9 cellular contexts compared by ENCODE assay signal in genomic region chr2:131528981-131529863, GRCh38. TPM values are rescaled to one million over a fixed set of nuclear protein-coding genes. Genes with fewer than 3 reads are reported as not detected.
DNase-seq lines count a peak whose midpoint lies in the region; ATAC-seq, FAIRE-seq and TF ChIP-seq lines count a peak whose summit lies in the region.
"Not testable (repeated sequence)": the region's sequence is repeated elsewhere in the genome, so short reads cannot be mapped to it uniquely, and the experiment has no call there.
"Had no signal": no experiment of that assay in that cellular context is flagged by ENCODE, and none has a peak within 500 bp of the region (broad histone marks: within the 10 kb centered on the region; RNA-seq: fewer than 3 reads in every experiment).

No MANE protein-coding gene starts in this region.

- TF ChIP-seq RAD21 in H1 (IDR thresholded peaks at IDR 0.05 in 1 of 2, conservative IDR thresholded peaks at IDR 0.05 in 1 of 2; ENCODE audit: low read depth in 2 of 2, low read length in 2 of 2), result not testable (repeated sequence)

- not testable (repeated sequence) for H3K23me2 ChIP-seq in H1 (ENCODE audit: low read depth, low read length)

- peak overlapping the region in 2 of 4 experiments; percentile 42 to 58; a peak in 4 of 8 replicates for H3K4me3 ChIP-seq in H1 (ENCODE audit: extremely low read depth in 1 of 4, insufficient read depth in 2 of 4, low read depth in 3 of 4, low read length in 4 of 4)
- peak overlapping the region; percentile 29 for H3K4me3 ChIP-seq in mesodermal cell (ENCODE audit: extremely low read depth, insufficient read depth, low read length, poor library complexity, severe bottlenecking)

- H2BK20ac ChIP-seq in H1 (ENCODE audit: low read length), result not testable (repeated sequence)

- not testable (repeated sequence) for H2BK5ac ChIP-seq in H1 (ENCODE audit: low read depth, low read length)

- intact Hi-C loops in activated CD4-positive, alpha-beta memory T cell treated with anti-CD3 and anti-CD28 coated beads for 36 hours (cut with micrococcal nuclease), result not testable (repeated sequence)

- peak overlapping the region; percentile 51 to 78 for H3K4me2 ChIP-seq in H1 (ENCODE audit: insufficient read depth in 1 of 2, low read depth in 2 of 2, low read length in 2 of 2)

- not testable (repeated sequence) for H3K79me2 ChIP-seq in H1 (ENCODE audit: control insufficient read depth in 1 of 2, insufficient read depth in 2 of 2, low read length in 2 of 2)

- H4K5ac ChIP-seq in H1 (ENCODE audit: insufficient read length, low read depth, low read length), result not testable (repeated sequence)

- H3K4me3 Mint-ChIP-seq in activated CD4-positive, alpha-beta memory T cell treated with anti-CD3 and anti-CD28 coated beads for 36 hours, result peak overlapping the region; percentile 20
- peak overlapping the region; percentile 62 for H3K4me3 Mint-ChIP-seq in stimulated activated naive CD8-positive, alpha-beta T cell treated with anti-CD3 and anti-CD28 coated beads, Interleukin-15, Interleukin-2, amounts not matched to agents 100 ng/mL and 50 ng/mL, for 24 hours

- TF ChIP-seq CTCF in GM10266 (IDR thresholded peaks at IDR 0.05; ENCODE audit: control insufficient read depth, insufficient read depth, low read depth, missing control alignments); H1 (IDR thresholded peaks at IDR 0.05; ENCODE audit: control extremely low read depth in 1 of 3, insufficient read depth in 1 of 3, low read depth in 1 of 3, low read length in 3 of 3): not testable (repeated sequence)

- not testable (repeated sequence) for FAIRE-seq in H1 (lab: Jason Lieb, UNC)

- POLR2A ChIA-PET in activated CD4-positive, alpha-beta memory T cell treated with anti-CD3 and anti-CD28 coated beads for 36 hours (lab: Charles Lee), result interaction anchor here (1.5 kb wide), 1 partner anchor 36 kb away, joined by 5 read pairs; no protein-coding TSS in a partner anchor
- POLR2A ChIA-PET in H1 (lab: Charles Lee; ENCODE audit: partially characterized antibody), result not testable (repeated sequence)

- not testable (repeated sequence) for H4K8ac ChIP-seq in H1 (ENCODE audit: extremely low read depth, insufficient read depth, low read length)

- H3K4me1 ChIP-seq in H1 (replicated peaks in 1 of 4; ENCODE audit: control insufficient read depth in 3 of 4, insufficient read depth in 4 of 4, low read length in 3 of 4); mesodermal cell (ENCODE audit: control insufficient read depth, insufficient read depth, low read length, poor library complexity, severe bottlenecking): not testable (repeated sequence)

- not testable (repeated sequence) for H3K9ac ChIP-seq in H1 (replicated peaks in 1 of 4; ENCODE audit: extremely low read depth in 1 of 4, low read depth in 3 of 4, low read length in 3 of 4)

- not testable (repeated sequence) for H2BK15ac ChIP-seq in H1 (ENCODE audit: low read length)

- H2AFZ ChIP-seq in H1 (ENCODE audit: low read length), result not testable (repeated sequence)

- H3K4me1 Mint-ChIP-seq in activated CD4-positive, alpha-beta memory T cell treated with anti-CD3 and anti-CD28 coated beads for 36 hours (ENCODE audit: low read depth), result peaks cover 12% of the 10 kb centered on the region
- peaks cover 14% of the 10 kb centered on the region for H3K4me1 Mint-ChIP-seq in stimulated activated naive CD8-positive, alpha-beta T cell treated with anti-CD3 and anti-CD28 coated beads, Interleukin-15, Interleukin-2, amounts not matched to agents 100 ng/mL and 50 ng/mL, for 24 hours (ENCODE audit: low read depth)

- DNase-seq in GM10266 (ENCODE audit: extremely low spot score) (peak; percentile 44), H1 (ENCODE audit: low read depth in 1 of 2, low spot score in 2 of 2) (peak in 1 of 2 experiments; percentile 58)
- DNase-seq in activated CD4-positive, alpha-beta memory T cell treated with anti-CD3 and anti-CD28 coated beads for 36 hours, result not testable (repeated sequence)

- not testable (repeated sequence) for H3K56ac ChIP-seq in H1 (replicated peaks; ENCODE audit: insufficient read length, low read depth, low read length)

- H3K9me3 ChIP-seq in H1 (ENCODE audit: insufficient read depth in 2 of 2, low read depth in 1 of 2, low read length in 1 of 2); mesodermal cell (ENCODE audit: control insufficient read depth, low read length): not testable (repeated sequence)

- not testable (repeated sequence) for H3K36me3 ChIP-seq in H1 (ENCODE audit: control insufficient read depth in 2 of 4, insufficient read depth in 4 of 4, low read length in 3 of 4); mesodermal cell (ENCODE audit: control insufficient read depth, insufficient read depth, low read length)

- H3K18ac ChIP-seq in H1 (ENCODE audit: extremely low read depth, low read length), result not testable (repeated sequence)

- not testable (repeated sequence) for H3K23ac ChIP-seq in H1 (ENCODE audit: insufficient read length)

- not testable (repeated sequence) for H3K27me3 Mint-ChIP-seq in activated CD4-positive, alpha-beta memory T cell treated with anti-CD3 and anti-CD28 coated beads for 36 hours; stimulated activated naive CD8-positive, alpha-beta T cell treated with anti-CD3 and anti-CD28 coated beads, Interleukin-15, Interleukin-2, amounts not matched to agents 100 ng/mL and 50 ng/mL, for 24 hours

- H3K4ac ChIP-seq in H1 (replicated peaks; ENCODE audit: insufficient read length, low read depth, low read length), result not testable (repeated sequence)

- peak overlapping the region; percentile 18 for H3K27ac Mint-ChIP-seq in activated CD4-positive, alpha-beta memory T cell treated with anti-CD3 and anti-CD28 coated beads for 36 hours
- H3K27ac Mint-ChIP-seq in stimulated activated naive CD8-positive, alpha-beta T cell treated with anti-CD3 and anti-CD28 coated beads, Interleukin-15, Interleukin-2, amounts not matched to agents 100 ng/mL and 50 ng/mL, for 24 hours, result peak overlapping the region; percentile 49

- not testable (repeated sequence) for H3K27ac ChIP-seq in H1 (ENCODE audit: low read depth, low read length); mesodermal cell (ENCODE audit: low read depth, low read length, severe bottlenecking)

- not testable (repeated sequence) for TF ChIP-seq EP300 in H1 (IDR thresholded peaks at IDR 0.05; ENCODE audit: borderline replicate concordance in 1 of 2, low read depth in 2 of 2, low read length in 2 of 2)

- not testable (repeated sequence) for H4K20me1 ChIP-seq in H1 (replicated peaks in 1 of 2; ENCODE audit: control insufficient read depth in 1 of 2, insufficient read depth in 2 of 2, low read length in 2 of 2)

- H4K91ac ChIP-seq in H1 (replicated peaks; ENCODE audit: insufficient read length, low read length), result not testable (repeated sequence)

- H3K79me1 ChIP-seq in H1 (ENCODE audit: low read depth, low read length), result not testable (repeated sequence)

- not testable (repeated sequence) for TF ChIP-seq POLR2A in H1 (IDR thresholded peaks at IDR 0.05; ENCODE audit: control extremely low read depth in 1 of 2, low read depth in 2 of 2, low read length in 2 of 2)

- H3K14ac ChIP-seq in H1 (ENCODE audit: insufficient read length), result not testable (repeated sequence)

- H2AK5ac ChIP-seq in H1 (ENCODE audit: low read depth, low read length), result not testable (repeated sequence)

- not testable (repeated sequence) for H3K36me3 Mint-ChIP-seq in activated CD4-positive, alpha-beta memory T cell treated with anti-CD3 and anti-CD28 coated beads for 36 hours; stimulated activated naive CD8-positive, alpha-beta T cell treated with anti-CD3 and anti-CD28 coated beads, Interleukin-15, Interleukin-2, amounts not matched to agents 100 ng/mL and 50 ng/mL, for 24 hours (ENCODE audit: low read depth)

- ATAC-seq in GM19452 (IDR thresholded peaks at IDR 0.05; ENCODE audit: unreplicated experiment) (peak; percentile 62), HG02798 (IDR thresholded peaks at IDR 0.05; ENCODE audit: poor library complexity, unreplicated experiment) (peak; percentile 68), HG03558 (IDR thresholded peaks at IDR 0.05; ENCODE audit: extremely low read depth, unreplicated experiment) (peak; percentile 52)

- H2BK12ac ChIP-seq in H1 (ENCODE audit: low read depth, low read length), result not testable (repeated sequence)

- not testable (repeated sequence) for H3K9me3 Mint-ChIP-seq in activated CD4-positive, alpha-beta memory T cell treated with anti-CD3 and anti-CD28 coated beads for 36 hours; stimulated activated naive CD8-positive, alpha-beta T cell treated with anti-CD3 and anti-CD28 coated beads, Interleukin-15, Interleukin-2, amounts not matched to agents 100 ng/mL and 50 ng/mL, for 24 hours

- not testable (repeated sequence) for H3K27me3 ChIP-seq in H1 (replicated peaks in 1 of 4; ENCODE audit: control insufficient read depth in 3 of 4, extremely low read depth in 1 of 4, insufficient read depth in 3 of 4, low read length in 3 of 4)

- CTCF ChIA-PET in activated CD4-positive, alpha-beta memory T cell treated with anti-CD3 and anti-CD28 coated beads for 36 hours (lab: Charles Lee), result interaction anchor here (0.6 to 0.7 kb wide), 2 partner anchors 119 to 1348 kb away, joined by 3 to 4 read pairs; partner anchors contain the start of gene SMPD4
- CTCF ChIA-PET in H1 (lab: Charles Lee; ENCODE audit: partially characterized antibody), result not testable (repeated sequence)

- 76% methylated on average over 18 of the region's 26 CpGs; no CpG with 5 or more reads in 1 of the 2 experiments for WGBS in H1 (ENCODE audit: extremely low coverage in 1 of 2, insufficient coverage in 1 of 2, insufficient read length in 1 of 2, insufficient replicate concordance in 2 of 2, low coverage in 1 of 2, low lambda C conversion rate in 2 of 2, missing lambda C conversion rate in 1 of 2), 2 experiments
- 84% methylated on average over 15 to 20 of the region's 26 CpGs for WGBS in mesodermal cell (ENCODE audit: insufficient coverage in 2 of 2), 2 experiments

- H2BK120ac ChIP-seq in H1 (replicated peaks; ENCODE audit: low read depth, low read length), result not testable (repeated sequence)

RNA-seq across cellular contexts. Expression of gene CCDC74A, which starts 1.5 kb away (rescaled TPM):
- 1 to 10 TPM; 5.5 to 7.0 TPM for total RNA-seq in activated CD4-positive, alpha-beta memory T cell treated with anti-CD3 and anti-CD28 coated beads for 36 hours
- total RNA-seq in H1 (2021; fragmentation: NEBNext Ultra II Directional; extraction: Animal tissue kit (Norgen Biotek cat#: 25700)), result 14.9 and 18.1 TPM in 2 replicates
- polyA plus RNA-seq in H1 (2011; rRNA removed), result 21.0 and 23.8 TPM in 2 replicates
- 26.9 TPM for polyA plus RNA-seq in H1 (2011; cell fraction: cytosol; rRNA removed)
- 89.2 TPM for polyA plus RNA-seq in H1 (2011; cell fraction: nucleus; rRNA removed)
- 13.5 to 22.4 TPM (median 19.7 TPM) in 4 replicates for polyA plus RNA-seq in H1 (2012, experiment 1 of 2)
- 14.3 TPM for polyA plus RNA-seq in H1 (2012, experiment 2 of 2)
- 16.2 TPM for polyA plus RNA-seq in H1 (2013, experiment 1 of 2)
- polyA plus RNA-seq in H1 (2013, experiment 2 of 2), result 17.2 TPM
- polyA minus RNA-seq in H1 (2011; rRNA and poly(A)+ RNA removed), result 6.1 and 7.0 TPM in 2 replicates
- polyA minus RNA-seq in H1 (2011; cell fraction: cytosol; rRNA and poly(A)+ RNA removed), result 7.4 TPM
- 17.8 TPM for polyA minus RNA-seq in H1 (2011; cell fraction: nucleus; rRNA and poly(A)+ RNA removed)
- polyA plus RNA-seq in mesodermal cell (2013, experiment 1 of 2), result 52.0 TPM
- 41.9 TPM for polyA plus RNA-seq in mesodermal cell (2013, experiment 2 of 2)

RNA-seq across cellular contexts. Expression of gene MZT2A, which starts 37.0 kb away (rescaled TPM):
- total RNA-seq in activated CD4-positive, alpha-beta memory T cell treated with anti-CD3 and anti-CD28 coated beads for 36 hours, result 100 to 1,000 TPM; 197 to 208 TPM
- total RNA-seq in H1 (2021; fragmentation: NEBNext Ultra II Directional; extraction: Animal tissue kit (Norgen Biotek cat#: 25700)), result 116 and 123 TPM in 2 replicates
- 120 and 200 TPM in 2 replicates for polyA plus RNA-seq in H1 (2011; rRNA removed)
- 133 TPM for polyA plus RNA-seq in H1 (2011; cell fraction: cytosol; rRNA removed)
- 91.2 TPM for polyA plus RNA-seq in H1 (2011; cell fraction: nucleus; rRNA removed)
- polyA plus RNA-seq in H1 (2012, experiment 1 of 2), result 105 to 148 TPM (median 143 TPM) in 4 replicates
- polyA plus RNA-seq in H1 (2012, experiment 2 of 2), result 91.0 TPM
- polyA plus RNA-seq in H1 (2013, experiment 1 of 2), result 223 TPM
- polyA plus RNA-seq in H1 (2013, experiment 2 of 2), result 213 TPM
- polyA minus RNA-seq in H1 (2011; rRNA and poly(A)+ RNA removed), result 7.2 and 10.3 TPM in 2 replicates
- polyA minus RNA-seq in H1 (2011; cell fraction: cytosol; rRNA and poly(A)+ RNA removed), result 37.4 TPM
- 45.0 TPM for polyA minus RNA-seq in H1 (2011; cell fraction: nucleus; rRNA and poly(A)+ RNA removed)
- 117 TPM for polyA plus RNA-seq in mesodermal cell (2013, experiment 1 of 2)
- 92.9 TPM for polyA plus RNA-seq in mesodermal cell (2013, experiment 2 of 2)

RNA-seq across cellular contexts. Expression of gene TUBA3D, which starts 53.3 kb away (rescaled TPM):
- total RNA-seq in activated CD4-positive, alpha-beta memory T cell treated with anti-CD3 and anti-CD28 coated beads for 36 hours, result not detected
- total RNA-seq in H1 (2021; fragmentation: NEBNext Ultra II Directional; extraction: Animal tissue kit (Norgen Biotek cat#: 25700)), result 0.21 TPM in 1 of 2 replicates, not detected in the other
- polyA plus RNA-seq in H1 (2011; rRNA removed), result 0.15 and 0.36 TPM in 2 replicates
- not detected for polyA plus RNA-seq in H1 (2011; cell fraction: cytosol; rRNA removed)
- polyA plus RNA-seq in H1 (2011; cell fraction: nucleus; rRNA removed), result not detected
- polyA plus RNA-seq in H1 (2012, experiment 1 of 2), result 0.44 to 0.59 TPM (median 0.49 TPM) in 4 replicates
- polyA plus RNA-seq in H1 (2012, experiment 2 of 2), result 0.39 TPM
- 0.14 TPM for polyA plus RNA-seq in H1 (2013, experiment 1 of 2)
- 0.17 TPM for polyA plus RNA-seq in H1 (2013, experiment 2 of 2)
- polyA minus RNA-seq in H1 (2011; rRNA and poly(A)+ RNA removed), result not detected in 2 replicates
- not detected for polyA minus RNA-seq in H1 (2011; cell fraction: cytosol; rRNA and poly(A)+ RNA removed)
- polyA minus RNA-seq in H1 (2011; cell fraction: nucleus; rRNA and poly(A)+ RNA removed), result not detected
- not detected for polyA plus RNA-seq in mesodermal cell (2013, experiment 1 of 2)
- not detected for polyA plus RNA-seq in mesodermal cell (2013, experiment 2 of 2)
- polyA plus RNA-seq: BJ had no signal
